ENCODE assay signal across 7 cellular contexts in genomic region chr3:23203651-23204111, GRCh38. TPM values are rescaled to one million over a fixed set of nuclear protein-coding genes. Genes with fewer than 3 reads are reported as not detected.
DNase-seq lines count a peak whose midpoint lies in the region; ATAC-seq and TF ChIP-seq lines count a peak whose summit lies in the region.

No MANE protein-coding gene starts in this region.

- H3K4me1 Mint-ChIP-seq in stimulated activated effector memory CD8-positive, alpha-beta T cell treated with anti-CD3 and anti-CD28 coated beads, Interleukin-12 subunit alpha, Interleukin-12 subunit beta, amount 100 ng/mL, for 72 hours = peaks cover 14% of the 10 kb centered on the region

- ATAC-seq in GM18498 (IDR thresholded peaks at IDR 0.05; ENCODE audit: unreplicated experiment) = peak; percentile 20
- peak; percentile 28 for ATAC-seq in HG02973 (IDR thresholded peaks at IDR 0.05; ENCODE audit: unreplicated experiment)
- peak; percentile 30 for ATAC-seq in RWPE2 (ENCODE audit: low read depth)
- ATAC-seq in stimulated activated effector memory CD8-positive, alpha-beta T cell treated with anti-CD3 and anti-CD28 coated beads, Interleukin-12 subunit alpha, Interleukin-12 subunit beta, amount 100 ng/mL, for 72 hours = no peak

- H3K36me3 ChIP-seq in RWPE2 (ENCODE audit: low read depth) (0 out of 2 replicates have a peak, but pooled peaks cover 3% of the 10 kb centered on the region), colonic mucosa (no peaks in the 10 kb centered on the region), liver (ENCODE audit: control insufficient read depth in 4 of 4, insufficient read depth in 3 of 4, low read depth in 1 of 4, low read length in 3 of 4) (no peaks in the 10 kb centered on the region)

- 2% methylated on average over 17 of the region's 17 CpGs for WGBS in liver

- H3K27me3 ChIP-seq in RWPE2 (ENCODE audit: insufficient read depth, poor library complexity, severe bottlenecking) = no peaks in the 10 kb centered on the region
- H3K27me3 ChIP-seq in colonic mucosa = peaks cover 4% of the 10 kb centered on the region
- no peaks in the 10 kb centered on the region for H3K27me3 ChIP-seq in liver (ENCODE audit: control insufficient read depth in 4 of 4, insufficient read depth in 4 of 4, low read length in 3 of 4)

- no peaks in the 10 kb centered on the region for H3K36me3 Mint-ChIP-seq in stimulated activated effector memory CD8-positive, alpha-beta T cell treated with anti-CD3 and anti-CD28 coated beads, Interleukin-12 subunit alpha, Interleukin-12 subunit beta, amount 100 ng/mL, for 72 hours

- H3K4me3 ChIP-seq in RWPE2 (ENCODE audit: severe bottlenecking) (peak overlapping the region; percentile 99), colonic mucosa (peak overlapping the region; percentile 88), liver (ENCODE audit: low read depth in 1 of 3, low read length in 3 of 3) (peak overlapping the region; percentile 67 to 92 (median 89))

- H3K9me3 ChIP-seq in RWPE2 (ENCODE audit: severe bottlenecking) = no peaks in the 10 kb centered on the region
- H3K9me3 ChIP-seq in colonic mucosa = no peaks in the 10 kb centered on the region
- no peaks in the 10 kb centered on the region for H3K9me3 ChIP-seq in liver (ENCODE audit: control insufficient read depth in 4 of 4, low read length in 3 of 4)

- no peak for TF ChIP-seq RAD21 in liver (IDR thresholded peaks at IDR 0.05)

- H3K4me3 Mint-ChIP-seq in stimulated activated effector memory CD8-positive, alpha-beta T cell treated with anti-CD3 and anti-CD28 coated beads, Interleukin-12 subunit alpha, Interleukin-12 subunit beta, amount 100 ng/mL, for 72 hours = peak overlapping the region; percentile 85

- H3K27ac Mint-ChIP-seq in stimulated activated effector memory CD8-positive, alpha-beta T cell treated with anti-CD3 and anti-CD28 coated beads, Interleukin-12 subunit alpha, Interleukin-12 subunit beta, amount 100 ng/mL, for 72 hours = peak overlapping the region; percentile 83

- no peaks in the 10 kb centered on the region for H3K9me3 Mint-ChIP-seq in stimulated activated effector memory CD8-positive, alpha-beta T cell treated with anti-CD3 and anti-CD28 coated beads, Interleukin-12 subunit alpha, Interleukin-12 subunit beta, amount 100 ng/mL, for 72 hours

- TF ChIP-seq CTCF in RWPE2 (IDR thresholded peaks at IDR 0.05; ENCODE audit: poor library complexity, severe bottlenecking) (no peak), colonic mucosa (IDR thresholded peaks at IDR 0.05) (no peak), liver (IDR thresholded peaks at IDR 0.05; ENCODE audit: low read depth, low read length, missing input control) (no peak)

- H3K4me1 ChIP-seq in RWPE2 (ENCODE audit: insufficient read depth, poor library complexity, severe bottlenecking) (peaks cover 15% of the 10 kb centered on the region), colonic mucosa (no peaks in the 10 kb centered on the region), liver (ENCODE audit: control insufficient read depth in 4 of 4, insufficient read depth in 4 of 4, low read length in 3 of 4) (peaks cover 3 to 15% (median 13%) of the 10 kb centered on the region in 4 donors)

- intact Hi-C loops in colonic mucosa (cut with DNase I) = no loop called here

- DNase-seq in RWPE2 (ENCODE audit: low spot score) (no peak), colonic mucosa (peak; percentile 28), GDM1 (lab: John Stamatoyannopoulos, UW) (no peak)
- DNase-seq in stimulated activated effector memory CD8-positive, alpha-beta T cell treated with anti-CD3 and anti-CD28 coated beads, Interleukin-12 subunit alpha, Interleukin-12 subunit beta, amount 100 ng/mL, for 72 hours (ENCODE audit: low spot score in 2 of 2) = no peak

- H3K27ac ChIP-seq in RWPE2 (ENCODE audit: poor library complexity, severe bottlenecking) = peak overlapping the region; percentile 46
- no peak overlapping the region for H3K27ac ChIP-seq in colonic mucosa
- peak overlapping the region; percentile 91 to 92 for H3K27ac ChIP-seq in liver (ENCODE audit: low read depth in 1 of 2, low read length in 2 of 2)

- H3K9ac ChIP-seq in colonic mucosa (ENCODE audit: low read depth in 2 of 2, low read length in 2 of 2) (peak overlapping the region; percentile 63 to 80), liver (ENCODE audit: low read depth in 1 of 2, low read length in 2 of 2) (peak overlapping the region in 1 of 2 donors; percentile 42)

TF ChIP-seq in liver, 16 proteins besides CTCF, POLR2A, EP300 and RAD21:
- TF ChIP-seq, protein P1, sequence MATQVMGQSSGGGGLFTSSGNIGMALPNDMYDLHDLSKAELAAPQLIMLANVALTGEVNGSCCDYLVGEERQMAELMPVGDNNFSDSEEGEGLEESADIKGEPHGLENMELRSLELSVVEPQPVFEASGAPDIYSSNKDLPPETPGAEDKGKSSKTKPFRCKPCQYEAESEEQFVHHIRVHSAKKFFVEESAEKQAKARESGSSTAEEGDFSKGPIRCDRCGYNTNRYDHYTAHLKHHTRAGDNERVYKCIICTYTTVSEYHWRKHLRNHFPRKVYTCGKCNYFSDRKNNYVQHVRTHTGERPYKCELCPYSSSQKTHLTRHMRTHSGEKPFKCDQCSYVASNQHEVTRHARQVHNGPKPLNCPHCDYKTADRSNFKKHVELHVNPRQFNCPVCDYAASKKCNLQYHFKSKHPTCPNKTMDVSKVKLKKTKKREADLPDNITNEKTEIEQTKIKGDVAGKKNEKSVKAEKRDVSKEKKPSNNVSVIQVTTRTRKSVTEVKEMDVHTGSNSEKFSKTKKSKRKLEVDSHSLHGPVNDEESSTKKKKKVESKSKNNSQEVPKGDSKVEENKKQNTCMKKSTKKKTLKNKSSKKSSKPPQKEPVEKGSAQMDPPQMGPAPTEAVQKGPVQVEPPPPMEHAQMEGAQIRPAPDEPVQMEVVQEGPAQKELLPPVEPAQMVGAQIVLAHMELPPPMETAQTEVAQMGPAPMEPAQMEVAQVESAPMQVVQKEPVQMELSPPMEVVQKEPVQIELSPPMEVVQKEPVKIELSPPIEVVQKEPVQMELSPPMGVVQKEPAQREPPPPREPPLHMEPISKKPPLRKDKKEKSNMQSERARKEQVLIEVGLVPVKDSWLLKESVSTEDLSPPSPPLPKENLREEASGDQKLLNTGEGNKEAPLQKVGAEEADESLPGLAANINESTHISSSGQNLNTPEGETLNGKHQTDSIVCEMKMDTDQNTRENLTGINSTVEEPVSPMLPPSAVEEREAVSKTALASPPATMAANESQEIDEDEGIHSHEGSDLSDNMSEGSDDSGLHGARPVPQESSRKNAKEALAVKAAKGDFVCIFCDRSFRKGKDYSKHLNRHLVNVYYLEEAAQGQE (IDR thresholded peaks at IDR 0.05) = no peak
- no peak for TF ChIP-seq TAF1 (conservative IDR thresholded peaks at IDR 0.05)
- TF ChIP-seq HNF4G (IDR thresholded peaks at IDR 0.05) = no peak
- no peak for TF ChIP-seq FOXA2 (IDR thresholded peaks at IDR 0.05)

RNA-seq across cellular contexts. Expression of gene UBE2E2, which starts 0.6 kb away (rescaled TPM):
- 1 to 10 TPM; 1.2 to 7.6 TPM for total RNA-seq in colonic mucosa
- total RNA-seq in liver = 10 to 100 TPM; 10.5 to 27.8 TPM
- 10 to 100 TPM in 1 of 2 donors, 1 to 10 TPM in 1; 9.0 to 23.0 TPM for polyA plus RNA-seq in liver
